Comparison of ENCODE assay signal across 7 cellular contexts in the genomic region with DNA sequence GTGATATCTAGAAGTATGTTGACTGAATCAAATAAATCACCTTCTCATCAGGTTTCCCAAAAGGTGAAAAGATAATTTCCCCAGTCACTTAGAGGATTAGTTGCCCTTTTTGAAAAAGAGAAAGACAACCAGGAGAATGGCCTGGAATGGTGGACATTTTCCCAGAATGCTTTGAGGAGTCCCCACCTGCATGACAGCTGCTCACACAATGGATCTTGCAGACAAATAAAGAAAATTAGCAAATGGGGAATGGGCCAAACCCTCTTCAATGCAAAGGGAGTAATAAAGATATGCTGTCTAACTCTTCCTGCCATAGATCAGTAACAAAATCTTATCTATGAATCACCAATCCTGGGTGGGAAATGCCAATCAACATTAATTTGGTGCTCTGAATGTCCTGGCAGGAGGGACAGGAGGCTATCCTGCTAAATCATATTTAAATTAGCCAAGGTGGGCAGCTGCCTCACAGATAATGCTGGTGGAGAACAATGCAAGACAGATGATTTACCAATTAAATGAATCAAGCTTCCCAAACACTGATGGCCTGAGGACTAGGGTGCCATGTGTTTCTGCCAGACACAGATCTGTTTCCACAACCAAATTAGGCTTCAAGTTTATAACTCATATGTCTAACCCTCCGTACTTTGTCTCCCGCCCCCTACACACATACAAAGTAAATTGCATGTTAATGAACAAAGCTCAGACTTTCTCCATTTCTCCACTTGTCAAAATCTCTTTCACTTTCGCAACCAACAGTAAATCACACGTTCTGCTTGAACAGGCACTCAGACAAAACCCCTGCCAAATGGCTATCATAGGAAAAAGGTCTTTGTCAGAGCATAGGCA.
DNase-seq lines count a peak whose midpoint lies in the region; ATAC-seq and TF ChIP-seq lines count a peak whose summit lies in the region.

No MANE protein-coding gene starts in this region.

- no peaks in the 10 kb centered on the region for H3K27me3 Mint-ChIP-seq in GM23338 (ENCODE audit: insufficient read depth, low read depth, poor library complexity)

- no peaks in the 10 kb centered on the region for H3K9me3 Mint-ChIP-seq in GM23338

- ATAC-seq in GM18868 (IDR thresholded peaks at IDR 0.05; ENCODE audit: unreplicated experiment) (peak; percentile 78), GM23338 (no peak), PC-3 (no peak)

- H4K20me1 ChIP-seq in GM23338 (replicated peaks; ENCODE audit: insufficient read depth), result no peaks in the 10 kb centered on the region
- H4K20me1 ChIP-seq in PC-3 (ENCODE audit: low read length), result no peaks in the 10 kb centered on the region

- H3K4me1 ChIP-seq in GM23338 (ENCODE audit: insufficient read depth) (peaks cover 6% of the 10 kb centered on the region; the same call in 1 of the 2 replicates), PC-3 (ENCODE audit: insufficient read depth, low read length) (no peaks in the 10 kb centered on the region)

- H3K9ac ChIP-seq in PC-3 (ENCODE audit: low read length), result no peak overlapping the region

- no peaks in the 10 kb centered on the region for H3K27me3 ChIP-seq in GM23338 (ENCODE audit: insufficient read depth)
- no peaks in the 10 kb centered on the region for H3K27me3 ChIP-seq in PC-3 (ENCODE audit: low read length)

- no TSS peak for BruUV-seq in PC-3 (replicated peaks; lab: Mats Ljungman, UMichigan)

- no peaks in the 10 kb centered on the region for H3K9me2 ChIP-seq in GM23338 (ENCODE audit: insufficient read depth)
- no peaks in the 10 kb centered on the region for H3K9me2 ChIP-seq in PC-3 (replicated peaks; ENCODE audit: low read length)

- H3K79me2 ChIP-seq in GM23338 (replicated peaks; ENCODE audit: insufficient read depth) (no peaks in the 10 kb centered on the region), PC-3 (ENCODE audit: low read length) (no peaks in the 10 kb centered on the region)

- no peak overlapping the region for H3K4me3 ChIP-seq in GM23338
- H3K4me3 ChIP-seq in epithelial cell of proximal tubule (ENCODE audit: low read depth, low read length), result peak overlapping the region; percentile 24
- H3K4me3 ChIP-seq in PC-3 (ENCODE audit: low read length), result no peak overlapping the region

- no peaks in the 10 kb centered on the region for H3K36me3 ChIP-seq in GM23338 (ENCODE audit: insufficient read depth)
- H3K36me3 ChIP-seq in PC-3 (ENCODE audit: low read depth, low read length), result no peaks in the 10 kb centered on the region

- no peaks in the 10 kb centered on the region for H3K36me3 Mint-ChIP-seq in GM23338 (ENCODE audit: low read depth)

- H3K4me2 ChIP-seq in GM23338 (no peak overlapping the region), PC-3 (ENCODE audit: low read length) (no peak overlapping the region)

- CTCF ChIA-PET in PC-3 (lab: Charles Lee), result no interaction called here

- DNase-seq in GM23338 (ENCODE audit: low spot score) (no peak), NCI-H128 (lab: John Stamatoyannopoulos, UW; ENCODE audit: unreplicated experiment) (peak; percentile 77), epithelial cell of proximal tubule (ENCODE audit: low read depth) (peak; percentile 42), cerebellum (ENCODE audit: low spot score) (no peak), HUDEP-2 (lab: John Stamatoyannopoulos, UW; ENCODE audit: unreplicated experiment in 76 of 76) (no peak), PC-3 (no peak)

- no peak overlapping the region for H3K27ac ChIP-seq in GM23338 (ENCODE audit: low read depth)
- H3K27ac ChIP-seq in PC-3 (ENCODE audit: low read length), result no peak overlapping the region

- intact Hi-C loops in PC-3 (cut with micrococcal nuclease), result no loop called here

- no peak overlapping the region for H3K4me3 Mint-ChIP-seq in GM23338

- TF ChIP-seq CTCF in GM23338 (conservative IDR thresholded peaks at IDR 0.05; ENCODE audit: low read depth in 2 of 2) (no peak), epithelial cell of proximal tubule (conservative IDR thresholded peaks at IDR 0.05; ENCODE audit: low read depth, low read length) (no peak), PC-3 (conservative IDR thresholded peaks at IDR 0.05; ENCODE audit: low read depth, low read length) (no peak)

- no peaks in the 10 kb centered on the region for H3K9me3 ChIP-seq in PC-3 (ENCODE audit: low read length)

- H2AFZ ChIP-seq in GM23338 (peak overlapping the region; percentile 93), PC-3 (ENCODE audit: low read length) (no peak overlapping the region)

- no peak overlapping the region for H3K27ac Mint-ChIP-seq in GM23338

- H3F3A ChIP-seq in GM23338 (replicated peaks; ENCODE audit: low read depth) (no peaks in the 10 kb centered on the region), PC-3 (ENCODE audit: low read length, unreplicated experiment) (no peaks in the 10 kb centered on the region)

- POLR2A ChIA-PET in PC-3 (lab: Charles Lee; ENCODE audit: unreplicated experiment), result no interaction called here

- peaks cover 7% of the 10 kb centered on the region; the same call in 2 of the 3 replicates for H3K4me1 Mint-ChIP-seq in GM23338

TF ChIP-seq in GM23338, 12 proteins besides CTCF, POLR2A, EP300 and RAD21 (continues in another document):
- TF ChIP-seq, protein P1, sequence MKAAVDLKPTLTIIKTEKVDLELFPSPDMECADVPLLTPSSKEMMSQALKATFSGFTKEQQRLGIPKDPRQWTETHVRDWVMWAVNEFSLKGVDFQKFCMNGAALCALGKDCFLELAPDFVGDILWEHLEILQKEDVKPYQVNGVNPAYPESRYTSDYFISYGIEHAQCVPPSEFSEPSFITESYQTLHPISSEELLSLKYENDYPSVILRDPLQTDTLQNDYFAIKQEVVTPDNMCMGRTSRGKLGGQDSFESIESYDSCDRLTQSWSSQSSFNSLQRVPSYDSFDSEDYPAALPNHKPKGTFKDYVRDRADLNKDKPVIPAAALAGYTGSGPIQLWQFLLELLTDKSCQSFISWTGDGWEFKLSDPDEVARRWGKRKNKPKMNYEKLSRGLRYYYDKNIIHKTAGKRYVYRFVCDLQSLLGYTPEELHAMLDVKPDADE (IDR thresholded peaks at IDR 0.05), result no peak
- TF ChIP-seq ZNF331 (CRISPR knock-in tag; IDR thresholded peaks at IDR 0.05; ENCODE audit: low read depth), result no peak
- TF ChIP-seq EZH2phosphoT487 (IDR thresholded peaks at IDR 0.05; ENCODE audit: unreplicated experiment), result no peak
- TF ChIP-seq, protein P2, sequence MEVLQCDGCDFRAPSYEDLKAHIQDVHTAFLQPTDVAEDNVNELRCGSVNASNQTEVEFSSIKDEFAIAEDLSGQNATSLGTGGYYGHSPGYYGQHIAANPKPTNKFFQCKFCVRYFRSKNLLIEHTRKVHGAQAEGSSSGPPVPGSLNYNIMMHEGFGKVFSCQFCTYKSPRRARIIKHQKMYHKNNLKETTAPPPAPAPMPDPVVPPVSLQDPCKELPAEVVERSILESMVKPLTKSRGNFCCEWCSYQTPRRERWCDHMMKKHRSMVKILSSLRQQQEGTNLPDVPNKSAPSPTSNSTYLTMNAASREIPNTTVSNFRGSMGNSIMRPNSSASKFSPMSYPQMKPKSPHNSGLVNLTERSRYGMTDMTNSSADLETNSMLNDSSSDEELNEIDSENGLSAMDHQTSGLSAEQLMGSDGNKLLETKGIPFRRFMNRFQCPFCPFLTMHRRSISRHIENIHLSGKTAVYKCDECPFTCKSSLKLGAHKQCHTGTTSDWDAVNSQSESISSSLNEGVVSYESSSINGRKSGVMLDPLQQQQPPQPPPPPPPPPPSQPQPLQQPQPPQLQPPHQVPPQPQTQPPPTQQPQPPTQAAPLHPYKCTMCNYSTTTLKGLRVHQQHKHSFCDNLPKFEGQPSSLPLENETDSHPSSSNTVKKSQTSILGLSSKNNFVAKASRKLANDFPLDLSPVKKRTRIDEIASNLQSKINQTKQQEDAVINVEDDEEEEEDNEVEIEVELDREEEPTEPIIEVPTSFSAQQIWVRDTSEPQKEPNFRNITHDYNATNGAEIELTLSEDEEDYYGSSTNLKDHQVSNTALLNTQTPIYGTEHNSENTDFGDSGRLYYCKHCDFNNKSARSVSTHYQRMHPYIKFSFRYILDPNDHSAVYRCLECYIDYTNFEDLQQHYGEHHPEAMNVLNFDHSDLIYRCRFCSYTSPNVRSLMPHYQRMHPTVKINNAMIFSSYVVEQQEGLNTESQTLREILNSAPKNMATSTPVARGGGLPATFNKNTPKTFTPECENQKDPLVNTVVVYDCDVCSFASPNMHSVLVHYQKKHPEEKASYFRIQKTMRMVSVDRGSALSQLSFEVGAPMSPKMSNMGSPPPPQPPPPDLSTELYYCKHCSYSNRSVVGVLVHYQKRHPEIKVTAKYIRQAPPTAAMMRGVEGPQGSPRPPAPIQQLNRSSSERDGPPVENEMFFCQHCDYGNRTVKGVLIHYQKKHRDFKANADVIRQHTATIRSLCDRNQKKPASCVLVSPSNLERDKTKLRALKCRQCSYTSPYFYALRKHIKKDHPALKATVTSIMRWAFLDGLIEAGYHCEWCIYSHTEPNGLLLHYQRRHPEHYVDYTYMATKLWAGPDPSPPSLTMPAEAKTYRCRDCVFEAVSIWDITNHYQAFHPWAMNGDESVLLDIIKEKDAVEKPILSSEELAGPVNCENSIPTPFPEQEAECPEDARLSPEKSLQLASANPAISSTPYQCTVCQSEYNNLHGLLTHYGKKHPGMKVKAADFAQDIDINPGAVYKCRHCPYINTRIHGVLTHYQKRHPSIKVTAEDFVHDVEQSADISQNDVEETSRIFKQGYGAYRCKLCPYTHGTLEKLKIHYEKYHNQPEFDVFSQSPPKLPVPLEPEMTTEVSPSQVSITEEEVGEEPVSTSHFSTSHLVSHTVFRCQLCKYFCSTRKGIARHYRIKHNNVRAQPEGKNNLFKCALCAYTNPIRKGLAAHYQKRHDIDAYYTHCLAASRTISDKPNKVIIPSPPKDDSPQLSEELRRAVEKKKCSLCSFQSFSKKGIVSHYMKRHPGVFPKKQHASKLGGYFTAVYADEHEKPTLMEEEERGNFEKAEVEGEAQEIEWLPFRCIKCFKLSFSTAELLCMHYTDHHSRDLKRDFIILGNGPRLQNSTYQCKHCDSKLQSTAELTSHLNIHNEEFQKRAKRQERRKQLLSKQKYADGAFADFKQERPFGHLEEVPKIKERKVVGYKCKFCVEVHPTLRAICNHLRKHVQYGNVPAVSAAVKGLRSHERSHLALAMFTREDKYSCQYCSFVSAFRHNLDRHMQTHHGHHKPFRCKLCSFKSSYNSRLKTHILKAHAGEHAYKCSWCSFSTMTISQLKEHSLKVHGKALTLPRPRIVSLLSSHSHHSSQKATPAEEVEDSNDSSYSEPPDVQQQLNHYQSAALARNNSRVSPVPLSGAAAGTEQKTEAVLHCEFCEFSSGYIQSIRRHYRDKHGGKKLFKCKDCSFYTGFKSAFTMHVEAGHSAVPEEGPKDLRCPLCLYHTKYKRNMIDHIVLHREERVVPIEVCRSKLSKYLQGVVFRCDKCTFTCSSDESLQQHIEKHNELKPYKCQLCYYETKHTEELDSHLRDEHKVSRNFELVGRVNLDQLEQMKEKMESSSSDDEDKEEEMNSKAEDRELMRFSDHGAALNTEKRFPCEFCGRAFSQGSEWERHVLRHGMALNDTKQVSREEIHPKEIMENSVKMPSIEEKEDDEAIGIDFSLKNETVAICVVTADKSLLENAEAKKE (CRISPR knock-in tag; IDR thresholded peaks at IDR 0.05), result no peak

Comparison
In these comparisons a context has a peak if more than half of its experiments do, and no peak if none do; other contexts are left out.
1. DNase-seq: peak in NCI-H128 (single experiment) and epithelial cell of proximal tubule (single experiment); none in GM23338 (single experiment), cerebellum (single experiment), HUDEP-2 (0 of 76) and PC-3 (single experiment).